Comparison of ENCODE assay signal across 20 cellular contexts in genomic region chr5:113480243-113480642, GRCh38. TPM values are rescaled to one million over a fixed set of nuclear protein-coding genes. Genes with fewer than 3 reads are reported as not detected.
"Had no signal": no experiment of that assay in that cellular context is flagged by ENCODE, and none has a peak within 500 bp of the region (broad histone marks: within the 10 kb centered on the region; RNA-seq: fewer than 3 reads in every experiment).

No MANE protein-coding gene starts in this region.

- ATAC-seq: activated T-cell treated with anti-CD3 and anti-CD28 coated beads, Interleukin-2, amount 50 U/mL, for 4 hours; T-helper 17 cell; WTC11 had no signal

- DNase-seq: activated CD4-positive, alpha-beta T cell treated with anti-CD3 and anti-CD28 coated beads for 48 hours; activated CD4-positive, alpha-beta T cell treated with anti-CD3 and anti-CD28 coated beads, Interleukin-2, amount 50 U/mL, for 48 hours; activated CD4-positive, CD25-positive, alpha-beta regulatory T cell treated with anti-CD3 and anti-CD28 coated beads, Interleukin-2, amount 50 U/mL, for 72 hours; activated CD8-positive, alpha-beta memory T cell treated with anti-CD3 and anti-CD28 coated beads for 24 hours; activated gamma-delta T cell; activated naive CD4-positive, alpha-beta T cell treated with anti-CD3 and anti-CD28 coated beads for 36 hours; activated T-cell treated with anti-CD3 and anti-CD28 coated beads, Interleukin-2, amount 50 U/mL, for 4 hours; anterior cingulate cortex; central memory CD4-positive, alpha-beta T cell; Karpas-422; NCI-H1105 treated with DMSO at 0.1 percent for 48 hours; NCI-H1436 treated with DMSO at 0.1 percent for 48 hours; NCI-H187; NCI-H2081; NCI-H446; NCI-H524; SIG-M5; T-helper 17 cell; T-helper 9 cell had no signal

RNA-seq across cellular contexts. Expression of gene TSSK1B, which starts 45.5 kb away (rescaled TPM):
- total RNA-seq: activated naive CD4-positive, alpha-beta T cell treated with anti-CD3 and anti-CD28 coated beads for 36 hours; activated T-cell treated with anti-CD3 and anti-CD28 coated beads, Interleukin-2, amount 50 U/mL, for 4 hours; T-helper 17 cell; WTC11 had no signal
